In genomic region chr17:7530294-7530900, GRCh38 we compare ENCODE assay signal across 20 cellular contexts. TPM values are rescaled to one million over a fixed set of nuclear protein-coding genes. Genes with fewer than 3 reads are reported as not detected.
A peak's percentile ranks its signal among the peaks of the same experiment; 100 is the strongest.
DNase-seq lines count a peak whose midpoint lies in the region; ATAC-seq, FAIRE-seq and TF ChIP-seq lines count a peak whose summit lies in the region.
"Had no signal": no experiment of that assay in that cellular context is flagged by ENCODE, and none has a peak within 500 bp of the region (broad histone marks: within the 10 kb centered on the region; RNA-seq: fewer than 3 reads in every experiment).

No MANE protein-coding gene starts in this region.

- H3K36me3 ChIP-seq in GM12878 (ENCODE audit: control insufficient read depth in 2 of 2, insufficient read depth in 2 of 2, low read length in 1 of 2), result no peaks in the 10 kb centered on the region
- no peaks in the 10 kb centered on the region for H3K36me3 ChIP-seq in WERI-Rb-1

- no peak overlapping the region for H3K4me3 Mint-ChIP-seq in nephron
- H3K4me3 Mint-ChIP-seq: B cell; CD4-positive, alpha-beta memory T cell had no signal

- no peaks in the 10 kb centered on the region for H4K20me1 ChIP-seq in GM12878 (ENCODE audit: control insufficient read depth, insufficient read depth)

- no peak for TF ChIP-seq EP300 in GM12878 (IDR thresholded peaks at IDR 0.05; ENCODE audit: borderline replicate concordance in 1 of 2, control insufficient read depth in 1 of 2, low read depth in 2 of 2, low read length in 2 of 2)

- FAIRE-seq in GM18507 (lab: Jason Lieb, UNC) (peak; percentile 69), GM12878 (lab: Jason Lieb, UNC) (no peak)
- FAIRE-seq: A204.1, D721Med had no signal

- TF ChIP-seq RAD21 in GM12878 (IDR thresholded peaks at IDR 0.05; ENCODE audit: insufficient read depth, low read depth, low read length), result no peak

- peaks cover 32% of the 10 kb centered on the region for H3K9me3 Mint-ChIP-seq in nephron

- intact Hi-C loops in GM12878 (cut with micrococcal nuclease; ENCODE audit: unreplicated experiment), result no loop called here

- no peaks in the 10 kb centered on the region for H3K4me1 Mint-ChIP-seq in nephron
- H3K4me1 Mint-ChIP-seq: B cell; CD4-positive, alpha-beta memory T cell had no signal

- no peak overlapping the region for H2AFZ ChIP-seq in GM12878 (ENCODE audit: control insufficient read depth, low read depth, low read length)

- peak overlapping the region; percentile 48 to 76 (median 56) for H3K27ac Mint-ChIP-seq in nephron
- H3K27ac Mint-ChIP-seq: B cell; CD4-positive, alpha-beta memory T cell had no signal

- H3K79me2 ChIP-seq in GM12878 (ENCODE audit: control insufficient read depth, insufficient read depth, low read length), result no peaks in the 10 kb centered on the region

- CTCF ChIA-PET in GM12878 (lab: Yijun Ruan, JAX), result interaction anchor here (1.2 to 17.1 kb wide), 4 partner anchors 8 to 157 kb away, joined by 3 to 192 read pairs (median 6); partner anchors contain the start of genes SENP3, TNFSF13, TP53 and WRAP53

- 48% methylated on average over 2 of the region's 3 CpGs for WGBS in GM12878 (ENCODE audit: insufficient coverage, insufficient replicate concordance, low lambda C conversion rate, missing lambda C conversion rate)

- H3K9ac ChIP-seq in GM12878 (ENCODE audit: control insufficient read depth, insufficient read depth, low read length), result no peak overlapping the region

- TF ChIP-seq POLR2A in GM12878 (IDR thresholded peaks at IDR 0.05; ENCODE audit: low read depth, low read length), result no peak

- H3K9me3 ChIP-seq in GM12878 (replicated peaks; ENCODE audit: control insufficient read depth, insufficient read depth, low read length) (no peaks in the 10 kb centered on the region), WERI-Rb-1 (ENCODE audit: severe bottlenecking) (peaks cover 30% of the 10 kb centered on the region)

- TF ChIP-seq CTCF in GM12878 (IDR thresholded peaks at IDR 0.05 in 2 of 3, conservative IDR thresholded peaks at IDR 0.05 in 1 of 3; ENCODE audit: control insufficient read depth in 2 of 3, extremely low read depth in 1 of 3, insufficient read depth in 1 of 3, low read depth in 3 of 3, low read length in 3 of 3), result no peak
- TF ChIP-seq CTCF in nephron (IDR thresholded peaks at IDR 0.05; ENCODE audit: unreplicated experiment in 3 of 3), result no peak
- TF ChIP-seq CTCF in WERI-Rb-1 (IDR thresholded peaks at IDR 0.05; ENCODE audit: low read depth, low read length), result no peak

- no TSS peak for BruUV-seq in GM12878 (replicated peaks; lab: Mats Ljungman, UMichigan)

- DNase-seq in GM18507 (ENCODE audit: extremely low spot score, insufficient read length, low read depth) (no peak), GM12878 (ENCODE audit: low read depth, low spot score) (no peak), WERI-Rb-1 (no peak), NOMO-1 (lab: John Stamatoyannopoulos, UW; ENCODE audit: unreplicated experiment in 2 of 2) (no peak)
- DNase-seq in stimulated activated naive CD4-positive, alpha-beta T cell (lab: John Stamatoyannopoulos, UW), result no peak
- DNase-seq: CD4-positive, alpha-beta memory T cell; DMS153; DMS79 treated with DMSO at 0.1 percent for 48 hours; GDM1; IMR-90; KBM-7 had no signal

- RAD21 ChIA-PET in GM12878 (lab: Charles Lee; ENCODE audit: unreplicated experiment), result no interaction called here

- H3K27me3 Mint-ChIP-seq in nephron (ENCODE audit: low read depth), result no peaks in the 10 kb centered on the region
- H3K27me3 Mint-ChIP-seq: B cell; CD4-positive, alpha-beta memory T cell had no signal

- POLR2A ChIA-PET in GM12878 (lab: Charles Lee), result interaction anchor here (0.8 to 1.2 kb wide), 2 partner anchors 11 to 29 kb away, joined by 3 to 5 read pairs; no protein-coding TSS in a partner anchor

- H3K4me3 ChIP-seq in GM12878 (no peak overlapping the region), WERI-Rb-1 (ENCODE audit: low read depth, low read length) (no peak overlapping the region)

- H3K27me3 ChIP-seq in GM12878 (replicated peaks in 1 of 2; ENCODE audit: control insufficient read depth in 2 of 2, insufficient read depth in 2 of 2, low read length in 1 of 2) (no peaks in the 10 kb centered on the region), WERI-Rb-1 (ENCODE audit: insufficient read depth, low read depth, severe bottlenecking) (no peaks in the 10 kb centered on the region)

- SMC1A ChIA-PET in GM12878 (lab: Charles Lee; ENCODE audit: uncharacterized antibody, unreplicated experiment), result interaction anchor here (1.0 to 2.2 kb wide), 6 partner anchors 10 to 30 kb away, joined by 3 to 8 read pairs (median 3); partner anchors contain the start of gene TNFSF13

- no peak overlapping the region for H3K4me2 ChIP-seq in GM12878 (ENCODE audit: control insufficient read depth, insufficient read depth)

- peaks cover 14% of the 10 kb centered on the region for H3K36me3 Mint-ChIP-seq in nephron (ENCODE audit: low read depth)

- no peaks in the 10 kb centered on the region for H3K4me1 ChIP-seq in GM12878 (ENCODE audit: control insufficient read depth, insufficient read depth, low read length)

- in situ Hi-C loops in GM12878 (cut with MboI), result no loop called here

- ATAC-seq in GM12878 (peak; percentile 60), GM21515 (IDR thresholded peaks at IDR 0.05; ENCODE audit: unreplicated experiment) (no peak)
- ATAC-seq: HCT116 had no signal

- no peak overlapping the region for H3K27ac ChIP-seq in GM12878 (ENCODE audit: control insufficient read depth, insufficient read depth)
- H3K27ac ChIP-seq in WERI-Rb-1, result no peak overlapping the region
- H3K27ac ChIP-seq: C4-2B had no signal

RNA-seq across cellular contexts. Expression of gene TNFSF12, which starts 18.5 kb away (rescaled TPM):
- total RNA-seq in GM12878 (2013; cell fraction: nucleolus; rRNA removed), result 1.0 TPM in 2 replicates
- 4.3 and 5.8 TPM in 2 replicates for total RNA-seq in GM12878 (2014; rRNA removed)
- total RNA-seq in GM12878 (2014; rRNA removed; fragmentation: Illumina TruSeq; extraction: Trizol), result 2.9 and 3.2 TPM in 2 replicates
- 6.7 and 7.0 TPM in 2 replicates for total RNA-seq in GM12878 (2021)
- 3.0 TPM for polyA plus RNA-seq in GM12878 (2011; ENCODE audit: low read depth)
- polyA plus RNA-seq in GM12878 (2011; rRNA removed), result 1.3 and 2.5 TPM in 2 replicates
- 3.5 and 4.0 TPM in 2 replicates for polyA plus RNA-seq in GM12878 (2011; cell fraction: cytosol; rRNA removed)
- polyA plus RNA-seq in GM12878 (2011; cell fraction: nucleus; rRNA removed), result 1.2 and 1.8 TPM in 2 replicates
- polyA plus RNA-seq in GM12878 (2012), result 4.3 and 7.2 TPM in 2 replicates
- polyA plus RNA-seq in GM12878 (2014; fragmentation: Illumina TruSeq; extraction: Trizol), result 1.1 and 2.6 TPM in 2 replicates
- under 1 TPM; 0.32 to 0.53 TPM for polyA plus RNA-seq in GM12878 (2014; fragmentation: Nextera tagmentation; extraction: Ambion mirVana)
- 5.0 and 5.1 TPM in 2 replicates for polyA plus RNA-seq in GM12878 (2014; rRNA removed)
- 1 to 10 TPM; 1.2 to 1.6 TPM for polyA plus RNA-seq in GM12878 (2016; fragmentation: Nextera tagmentation; extraction: Ambion mirVana)
- 0.62 and 2.3 TPM in 2 replicates for polyA minus RNA-seq in GM12878 (2011; rRNA and poly(A)+ RNA removed)
- polyA minus RNA-seq in GM12878 (2011; cell fraction: cytosol; rRNA and poly(A)+ RNA removed), result 0.94 TPM in 1 of 2 replicates, not detected in the other
- polyA minus RNA-seq in GM12878 (2011; cell fraction: nucleus; rRNA and poly(A)+ RNA removed), result not detected in 2 replicates
- total RNA-seq: HT-29 had no signal

RNA-seq across cellular contexts. Expression of gene TNFSF13, which starts 28.2 kb away (rescaled TPM):
- 13.9 and 18.6 TPM in 2 replicates for total RNA-seq in GM12878 (2013; cell fraction: nucleolus; rRNA removed)
- total RNA-seq in GM12878 (2014; rRNA removed) (7.6 and 9.3 TPM in 2 replicates), GM12878 (2014; rRNA removed; fragmentation: Illumina TruSeq; extraction: Trizol) (6.0 and 6.1 TPM in 2 replicates), GM12878 (2021) (14.5 and 14.6 TPM in 2 replicates)
- 7.1 TPM for polyA plus RNA-seq in GM12878 (2011; ENCODE audit: low read depth)
- polyA plus RNA-seq in GM12878 (2011; rRNA removed) (10.0 and 11.3 TPM in 2 replicates), GM12878 (2014; fragmentation: Illumina TruSeq; extraction: Trizol) (10.0 and 10.8 TPM in 2 replicates), GM12878 (2014; fragmentation: Nextera tagmentation; extraction: Ambion mirVana) (under 1 TPM; 0.56 to 0.84 TPM), GM12878 (2014; rRNA removed) (10.7 and 12.1 TPM in 2 replicates), GM12878 (2016; fragmentation: Nextera tagmentation; extraction: Ambion mirVana) (10 to 100 TPM in 1 of 2 experiments, 1 to 10 TPM in 1; 9.4 to 10.2 TPM)
- 9.6 and 11.2 TPM in 2 replicates for polyA plus RNA-seq in GM12878 (2011; cell fraction: cytosol; rRNA removed)
- polyA plus RNA-seq in GM12878 (2011; cell fraction: nucleus; rRNA removed), result 39.8 and 46.6 TPM in 2 replicates
- 7.7 and 8.9 TPM in 2 replicates for polyA plus RNA-seq in GM12878 (2012)
- 5.6 and 6.7 TPM in 2 replicates for polyA minus RNA-seq in GM12878 (2011; rRNA and poly(A)+ RNA removed)
- 2.2 and 4.0 TPM in 2 replicates for polyA minus RNA-seq in GM12878 (2011; cell fraction: cytosol; rRNA and poly(A)+ RNA removed)
- 10.5 and 14.1 TPM in 2 replicates for polyA minus RNA-seq in GM12878 (2011; cell fraction: nucleus; rRNA and poly(A)+ RNA removed)
- total RNA-seq: H4, IMR-90 had no signal

RNA-seq across cellular contexts. Expression of gene SENP3, which starts 31.3 kb away (rescaled TPM):
- total RNA-seq in GM12878 (2013; cell fraction: nucleolus; rRNA removed), result 41.1 and 48.2 TPM in 2 replicates
- total RNA-seq in GM12878 (2014; rRNA removed) (88.4 and 88.8 TPM in 2 replicates), GM12878 (2014; rRNA removed; fragmentation: Illumina TruSeq; extraction: Trizol) (77.5 and 78.4 TPM in 2 replicates), GM12878 (2021) (67.0 and 72.8 TPM in 2 replicates)
- 52.4 TPM for polyA plus RNA-seq in GM12878 (2011; ENCODE audit: low read depth)
- polyA plus RNA-seq in GM12878 (2011; rRNA removed) (74.0 and 99.9 TPM in 2 replicates), GM12878 (2014; fragmentation: Illumina TruSeq; extraction: Trizol) (113 and 134 TPM in 2 replicates), GM12878 (2014; fragmentation: Nextera tagmentation; extraction: Ambion mirVana) (1 to 10 TPM; 1.8 TPM), GM12878 (2014; rRNA removed) (78.3 and 81.9 TPM in 2 replicates), GM12878 (2016; fragmentation: Nextera tagmentation; extraction: Ambion mirVana) (1 to 10 TPM; 5.1 to 6.5 TPM)
- polyA plus RNA-seq in GM12878 (2011; cell fraction: cytosol; rRNA removed), result 86.2 and 87.5 TPM in 2 replicates
- 122 and 132 TPM in 2 replicates for polyA plus RNA-seq in GM12878 (2011; cell fraction: nucleus; rRNA removed)
- polyA plus RNA-seq in GM12878 (2012), result 28.4 and 30.1 TPM in 2 replicates
- 65.7 and 76.4 TPM in 2 replicates for polyA minus RNA-seq in GM12878 (2011; rRNA and poly(A)+ RNA removed)
- 27.5 and 33.0 TPM in 2 replicates for polyA minus RNA-seq in GM12878 (2011; cell fraction: cytosol; rRNA and poly(A)+ RNA removed)
- 16.3 and 29.1 TPM in 2 replicates for polyA minus RNA-seq in GM12878 (2011; cell fraction: nucleus; rRNA and poly(A)+ RNA removed)

RNA-seq across cellular contexts. Expression of gene POLR2A, which starts 46.2 kb away (rescaled TPM):
- total RNA-seq in GM12878 (2013; cell fraction: nucleolus; rRNA removed), result 174 and 219 TPM in 2 replicates
- total RNA-seq in GM12878 (2014; rRNA removed) (25.6 and 28.9 TPM in 2 replicates), GM12878 (2014; rRNA removed; fragmentation: Illumina TruSeq; extraction: Trizol) (12.0 and 12.5 TPM in 2 replicates), GM12878 (2021) (111 and 121 TPM in 2 replicates)
- 68.9 TPM for polyA plus RNA-seq in GM12878 (2011; ENCODE audit: low read depth)
- polyA plus RNA-seq in GM12878 (2011; rRNA removed) (7.9 and 19.3 TPM in 2 replicates), GM12878 (2014; fragmentation: Illumina TruSeq; extraction: Trizol) (47.6 and 57.7 TPM in 2 replicates), GM12878 (2014; fragmentation: Nextera tagmentation; extraction: Ambion mirVana) (1 to 10 TPM; 1.7 to 2.8 TPM), GM12878 (2014; rRNA removed) (37.8 and 45.5 TPM in 2 replicates), GM12878 (2016; fragmentation: Nextera tagmentation; extraction: Ambion mirVana) (10 to 100 TPM; 88.2 to 95.0 TPM)
- polyA plus RNA-seq in GM12878 (2011; cell fraction: cytosol; rRNA removed), result 26.4 and 47.8 TPM in 2 replicates
- 84.9 and 129 TPM in 2 replicates for polyA plus RNA-seq in GM12878 (2011; cell fraction: nucleus; rRNA removed)
- polyA plus RNA-seq in GM12878 (2012), result 74.8 and 80.1 TPM in 2 replicates
- polyA minus RNA-seq in GM12878 (2011; rRNA and poly(A)+ RNA removed), result 99.0 and 179 TPM in 2 replicates
- polyA minus RNA-seq in GM12878 (2011; cell fraction: cytosol; rRNA and poly(A)+ RNA removed), result 87.3 and 103 TPM in 2 replicates
- polyA minus RNA-seq in GM12878 (2011; cell fraction: nucleus; rRNA and poly(A)+ RNA removed), result 91.4 and 180 TPM in 2 replicates

RNA-seq across cellular contexts. Expression of gene CD68, which starts 49.0 kb away (rescaled TPM):
- 2.3 and 4.1 TPM in 2 replicates for total RNA-seq in GM12878 (2013; cell fraction: nucleolus; rRNA removed)
- total RNA-seq in GM12878 (2014; rRNA removed) (2.6 and 3.4 TPM in 2 replicates), GM12878 (2014; rRNA removed; fragmentation: Illumina TruSeq; extraction: Trizol) (3.7 TPM in 2 replicates), GM12878 (2021) (2.6 and 3.2 TPM in 2 replicates)
- 4.0 TPM for polyA plus RNA-seq in GM12878 (2011; ENCODE audit: low read depth)
- polyA plus RNA-seq in GM12878 (2011; rRNA removed) (2.7 and 6.9 TPM in 2 replicates), GM12878 (2014; fragmentation: Illumina TruSeq; extraction: Trizol) (3.0 and 6.1 TPM in 2 replicates), GM12878 (2014; fragmentation: Nextera tagmentation; extraction: Ambion mirVana) (1 to 10 TPM; 3.7 to 5.0 TPM), GM12878 (2014; rRNA removed) (4.2 and 4.3 TPM in 2 replicates), GM12878 (2016; fragmentation: Nextera tagmentation; extraction: Ambion mirVana) (1 to 10 TPM; 3.2 to 3.9 TPM)
- polyA plus RNA-seq in GM12878 (2011; cell fraction: cytosol; rRNA removed), result 6.2 and 6.4 TPM in 2 replicates
- 3.3 and 6.3 TPM in 2 replicates for polyA plus RNA-seq in GM12878 (2011; cell fraction: nucleus; rRNA removed)
- 7.1 and 7.6 TPM in 2 replicates for polyA plus RNA-seq in GM12878 (2012)
- 1.8 and 3.2 TPM in 2 replicates for polyA minus RNA-seq in GM12878 (2011; rRNA and poly(A)+ RNA removed)
- polyA minus RNA-seq in GM12878 (2011; cell fraction: cytosol; rRNA and poly(A)+ RNA removed), result 2.0 and 4.3 TPM in 2 replicates
- 2.5 and 11.0 TPM in 2 replicates for polyA minus RNA-seq in GM12878 (2011; cell fraction: nucleus; rRNA and poly(A)+ RNA removed)
